1 cellular context compared by ENCODE assay signal in the genomic region with DNA sequence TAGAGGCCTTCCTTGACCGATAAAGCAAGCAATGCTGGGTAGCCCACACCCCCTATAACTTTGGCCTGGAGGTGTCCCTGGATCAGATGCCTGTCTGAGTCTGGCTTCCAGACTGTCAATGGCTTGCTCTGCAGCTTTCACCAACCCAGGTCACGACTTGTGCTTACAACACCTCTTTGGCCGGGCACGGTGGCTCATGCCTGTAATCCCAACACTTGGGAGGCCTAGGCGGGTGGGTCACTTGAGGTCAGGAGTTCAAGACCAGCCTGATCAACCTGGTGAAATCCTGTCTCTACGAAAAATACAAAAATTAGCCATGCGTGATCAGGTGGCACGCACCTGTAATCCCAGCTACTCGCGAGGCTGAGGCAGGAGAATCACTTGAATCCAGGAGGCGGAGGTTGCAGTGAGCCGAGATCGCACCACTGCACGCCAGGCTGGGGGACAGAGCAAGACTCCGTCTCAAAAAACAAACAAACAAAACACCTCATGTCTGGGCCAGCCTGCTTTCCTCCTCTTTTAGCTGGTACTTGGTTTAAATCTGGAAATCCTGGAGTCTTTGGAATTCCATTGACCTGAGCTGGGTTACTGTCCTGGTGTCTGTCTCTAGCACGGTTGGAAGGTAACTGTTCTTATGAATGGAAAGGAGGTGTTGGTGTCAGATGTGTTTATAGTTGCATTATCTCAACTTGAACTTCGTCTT.
TF ChIP-seq lines count a peak whose summit lies in the region.

No MANE protein-coding gene starts in this region.

TF ChIP-seq in HEK293, 187 proteins besides CTCF, POLR2A, EP300 and RAD21 (continued from another document):
- TF ChIP-seq, protein P1, sequence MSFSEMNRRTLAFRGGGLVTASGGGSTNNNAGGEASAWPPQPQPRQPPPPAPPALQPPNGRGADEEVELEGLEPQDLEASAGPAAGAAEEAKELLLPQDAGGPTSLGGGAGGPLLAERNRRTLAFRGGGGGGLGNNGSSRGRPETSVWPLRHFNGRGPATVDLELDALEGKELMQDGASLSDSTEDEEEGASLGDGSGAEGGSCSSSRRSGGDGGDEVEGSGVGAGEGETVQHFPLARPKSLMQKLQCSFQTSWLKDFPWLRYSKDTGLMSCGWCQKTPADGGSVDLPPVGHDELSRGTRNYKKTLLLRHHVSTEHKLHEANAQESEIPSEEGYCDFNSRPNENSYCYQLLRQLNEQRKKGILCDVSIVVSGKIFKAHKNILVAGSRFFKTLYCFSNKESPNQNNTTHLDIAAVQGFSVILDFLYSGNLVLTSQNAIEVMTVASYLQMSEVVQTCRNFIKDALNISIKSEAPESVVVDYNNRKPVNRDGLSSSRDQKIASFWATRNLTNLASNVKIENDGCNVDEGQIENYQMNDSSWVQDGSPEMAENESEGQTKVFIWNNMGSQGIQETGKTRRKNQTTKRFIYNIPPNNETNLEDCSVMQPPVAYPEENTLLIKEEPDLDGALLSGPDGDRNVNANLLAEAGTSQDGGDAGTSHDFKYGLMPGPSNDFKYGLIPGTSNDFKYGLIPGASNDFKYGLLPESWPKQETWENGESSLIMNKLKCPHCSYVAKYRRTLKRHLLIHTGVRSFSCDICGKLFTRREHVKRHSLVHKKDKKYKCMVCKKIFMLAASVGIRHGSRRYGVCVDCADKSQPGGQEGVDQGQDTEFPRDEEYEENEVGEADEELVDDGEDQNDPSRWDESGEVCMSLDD (tag by site-specific recombination; IDR thresholded peaks at IDR 0.05) = no peak
- TF ChIP-seq ZNF624 (tag by site-specific recombination; IDR thresholded peaks at IDR 0.05) (no peak), ZNF600 (tag by site-specific recombination; IDR thresholded peaks at IDR 0.05) (peak; percentile 82; the same call in 1 of the 2 replicates), ZNF335 (tag by site-specific recombination; conservative IDR thresholded peaks at IDR 0.05) (no peak), OSR2 (tag by site-specific recombination; IDR thresholded peaks at IDR 0.05) (no peak), SP7 (tag by site-specific recombination; IDR thresholded peaks at IDR 0.05) (0 out of 2 replicates have a peak, but pooled peaks have one; percentile 2), ZNF473 (tag by site-specific recombination; IDR thresholded peaks at IDR 0.05) (peak; percentile 59; the same call in 1 of the 2 replicates), BCL11A (tag by site-specific recombination; IDR thresholded peaks at IDR 0.05; ENCODE audit: low read depth) (0 out of 2 replicates have a peak, but pooled peaks have one; percentile 42)
- TF ChIP-seq, protein P2, sequence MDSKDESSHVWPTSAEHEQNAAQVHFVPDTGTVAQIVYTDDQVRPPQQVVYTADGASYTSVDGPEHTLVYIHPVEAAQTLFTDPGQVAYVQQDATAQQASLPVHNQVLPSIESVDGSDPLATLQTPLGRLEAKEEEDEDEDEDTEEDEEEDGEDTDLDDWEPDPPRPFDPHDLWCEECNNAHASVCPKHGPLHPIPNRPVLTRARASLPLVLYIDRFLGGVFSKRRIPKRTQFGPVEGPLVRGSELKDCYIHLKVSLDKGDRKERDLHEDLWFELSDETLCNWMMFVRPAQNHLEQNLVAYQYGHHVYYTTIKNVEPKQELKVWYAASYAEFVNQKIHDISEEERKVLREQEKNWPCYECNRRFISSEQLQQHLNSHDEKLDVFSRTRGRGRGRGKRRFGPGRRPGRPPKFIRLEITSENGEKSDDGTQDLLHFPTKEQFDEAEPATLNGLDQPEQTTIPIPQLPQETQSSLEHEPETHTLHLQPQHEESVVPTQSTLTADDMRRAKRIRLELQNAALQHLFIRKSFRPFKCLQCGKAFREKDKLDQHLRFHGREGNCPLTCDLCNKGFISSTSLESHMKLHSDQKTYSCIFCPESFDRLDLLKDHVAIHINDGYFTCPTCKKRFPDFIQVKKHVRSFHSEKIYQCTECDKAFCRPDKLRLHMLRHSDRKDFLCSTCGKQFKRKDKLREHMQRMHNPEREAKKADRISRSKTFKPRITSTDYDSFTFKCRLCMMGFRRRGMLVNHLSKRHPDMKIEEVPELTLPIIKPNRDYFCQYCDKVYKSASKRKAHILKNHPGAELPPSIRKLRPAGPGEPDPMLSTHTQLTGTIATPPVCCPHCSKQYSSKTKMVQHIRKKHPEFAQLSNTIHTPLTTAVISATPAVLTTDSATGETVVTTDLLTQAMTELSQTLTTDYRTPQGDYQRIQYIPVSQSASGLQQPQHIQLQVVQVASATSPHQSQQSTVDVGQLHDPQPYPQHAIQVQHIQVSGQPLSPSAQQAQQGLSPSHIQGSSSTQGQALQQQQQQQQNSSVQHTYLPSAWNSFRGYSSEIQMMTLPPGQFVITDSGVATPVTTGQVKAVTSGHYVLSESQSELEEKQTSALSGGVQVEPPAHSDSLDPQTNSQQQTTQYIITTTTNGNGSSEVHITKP (tag by site-specific recombination; IDR thresholded peaks at IDR 0.05) = peak; percentile 71
- TF ChIP-seq, protein P3, sequence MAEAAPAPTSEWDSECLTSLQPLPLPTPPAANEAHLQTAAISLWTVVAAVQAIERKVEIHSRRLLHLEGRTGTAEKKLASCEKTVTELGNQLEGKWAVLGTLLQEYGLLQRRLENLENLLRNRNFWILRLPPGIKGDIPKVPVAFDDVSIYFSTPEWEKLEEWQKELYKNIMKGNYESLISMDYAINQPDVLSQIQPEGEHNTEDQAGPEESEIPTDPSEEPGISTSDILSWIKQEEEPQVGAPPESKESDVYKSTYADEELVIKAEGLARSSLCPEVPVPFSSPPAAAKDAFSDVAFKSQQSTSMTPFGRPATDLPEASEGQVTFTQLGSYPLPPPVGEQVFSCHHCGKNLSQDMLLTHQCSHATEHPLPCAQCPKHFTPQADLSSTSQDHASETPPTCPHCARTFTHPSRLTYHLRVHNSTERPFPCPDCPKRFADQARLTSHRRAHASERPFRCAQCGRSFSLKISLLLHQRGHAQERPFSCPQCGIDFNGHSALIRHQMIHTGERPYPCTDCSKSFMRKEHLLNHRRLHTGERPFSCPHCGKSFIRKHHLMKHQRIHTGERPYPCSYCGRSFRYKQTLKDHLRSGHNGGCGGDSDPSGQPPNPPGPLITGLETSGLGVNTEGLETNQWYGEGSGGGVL (tag by site-specific recombination; IDR thresholded peaks at IDR 0.05) = 0 out of 2 replicates have a peak, but pooled peaks have one; percentile 4
